8 cellular contexts compared by ENCODE assay signal in the genomic region with DNA sequence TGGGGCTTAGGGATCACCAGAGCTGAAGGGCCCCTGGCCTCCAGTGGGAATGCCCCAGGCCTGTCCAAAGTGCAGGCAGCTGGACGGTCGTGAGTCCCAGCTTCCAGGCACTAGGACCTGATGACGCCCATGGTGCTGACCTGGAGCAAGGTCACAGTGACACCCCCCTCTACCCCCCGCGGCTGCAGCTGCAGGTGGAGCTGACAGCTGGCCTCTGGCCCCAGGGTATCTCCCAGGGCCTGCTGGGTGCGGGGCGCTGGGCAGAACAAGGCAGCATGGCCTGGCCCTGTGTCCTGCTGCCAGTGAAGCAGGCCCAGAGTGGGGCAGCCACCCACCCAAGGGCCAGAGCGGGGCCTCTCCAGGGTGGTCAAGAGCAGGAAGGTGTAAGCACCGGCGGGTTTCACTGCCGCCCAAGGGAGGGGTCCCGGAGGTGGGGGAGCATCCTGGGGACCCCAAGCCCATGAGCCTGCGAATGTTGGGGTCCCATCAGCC. TPM values are rescaled to one million over a fixed set of nuclear protein-coding genes. Genes with fewer than 3 reads are reported as not detected.
DNase-seq lines count a peak whose midpoint lies in the region; ATAC-seq, FAIRE-seq and TF ChIP-seq lines count a peak whose summit lies in the region.

No MANE protein-coding gene starts in this region.

- no peaks in the 10 kb centered on the region for H3K9me3 Mint-ChIP-seq in activated CD8-positive, alpha-beta T cell treated with anti-CD3 and anti-CD28 coated beads for 36 hours

- H3K27me3 Mint-ChIP-seq in activated CD8-positive, alpha-beta T cell treated with anti-CD3 and anti-CD28 coated beads for 36 hours: no peaks in the 10 kb centered on the region

- no peaks in the 10 kb centered on the region for H3K27me3 ChIP-seq in stomach smooth muscle (ENCODE audit: control insufficient read depth in 1 of 2, insufficient read depth in 2 of 2, low read length in 2 of 2)

- H3K27ac ChIP-seq in stomach smooth muscle (ENCODE audit: low read length): peak overlapping the region; percentile 86

- FAIRE-seq in H54 (lab: Jason Lieb, UNC): no peak

- no peak for TF ChIP-seq CTCF in activated CD8-positive, alpha-beta T cell treated with anti-CD3 and anti-CD28 coated beads for 36 hours (IDR thresholded peaks at IDR 0.05)

- H3K4me3 ChIP-seq in iPS-11a (ENCODE audit: low read depth, low read length) (peak overlapping the region; percentile 20), stomach smooth muscle (ENCODE audit: low read length in 2 of 2) (peak overlapping the region; percentile 79 to 82)

- no peak for TF ChIP-seq POLR2A in H54 (IDR thresholded peaks at IDR 0.05; ENCODE audit: low read depth, low read length)

- H3K27ac Mint-ChIP-seq in activated CD8-positive, alpha-beta T cell treated with anti-CD3 and anti-CD28 coated beads for 36 hours: no peak overlapping the region

- H3K36me3 Mint-ChIP-seq in activated CD8-positive, alpha-beta T cell treated with anti-CD3 and anti-CD28 coated beads for 36 hours (ENCODE audit: low read depth): peaks cover 4% of the 10 kb centered on the region

- intact Hi-C loops in activated CD8-positive, alpha-beta T cell treated with anti-CD3 and anti-CD28 coated beads for 36 hours (cut with micrococcal nuclease): no loop called here

- DNase-seq in DMS53 (lab: John Stamatoyannopoulos, UW) (peak; percentile 85), DMS53 treated with DMSO at 0.1 percent for 48 hours (lab: John Stamatoyannopoulos, UW; ENCODE audit: unreplicated experiment) (no peak), H54 (ENCODE audit: insufficient read length, low spot score) (no peak)
- DNase-seq in activated CD8-positive, alpha-beta T cell treated with anti-CD3 and anti-CD28 coated beads for 36 hours: no peak

- no peaks in the 10 kb centered on the region for H3K9me3 ChIP-seq in stomach smooth muscle (ENCODE audit: control insufficient read depth in 2 of 2, low read length in 2 of 2)

- ATAC-seq in activated CD8-positive, alpha-beta T cell treated with anti-CD3 and anti-CD28 coated beads for 36 hours: no peak
- ATAC-seq in HG03520 (IDR thresholded peaks at IDR 0.05; ENCODE audit: unreplicated experiment) (no peak), GM21529 (IDR thresholded peaks at IDR 0.05; ENCODE audit: unreplicated experiment) (no peak)

- POLR2A ChIA-PET in activated CD8-positive, alpha-beta T cell treated with anti-CD3 and anti-CD28 coated beads for 36 hours (lab: Charles Lee): interaction anchor here (1.6 to 7.4 kb wide), 3 partner anchors 11 to 34 kb away, joined by 5 to 45 read pairs (median 6); a partner anchor contains a TSS

- CTCF ChIA-PET in activated CD8-positive, alpha-beta T cell treated with anti-CD3 and anti-CD28 coated beads for 36 hours (lab: Charles Lee): interaction anchor here (0.7 to 1.2 kb wide), 2 partner anchors 167 to 171 kb away, joined by 3 to 5 read pairs; no protein-coding TSS in a partner anchor

- peaks cover 6 to 14% of the 10 kb centered on the region in 2 donors for H3K36me3 ChIP-seq in stomach smooth muscle (ENCODE audit: control insufficient read depth in 2 of 2, insufficient read depth in 2 of 2, low read length in 2 of 2)

- peak overlapping the region; percentile 92 to 93 for H3K9ac ChIP-seq in stomach smooth muscle (ENCODE audit: low read length in 2 of 2)

- peaks cover 52% of the 10 kb centered on the region for H3K4me1 ChIP-seq in stomach smooth muscle (ENCODE audit: control insufficient read depth, insufficient read depth, low read length)

- peaks cover 13% of the 10 kb centered on the region for H3K4me1 Mint-ChIP-seq in activated CD8-positive, alpha-beta T cell treated with anti-CD3 and anti-CD28 coated beads for 36 hours (ENCODE audit: low read depth)

- H3K4me3 Mint-ChIP-seq in activated CD8-positive, alpha-beta T cell treated with anti-CD3 and anti-CD28 coated beads for 36 hours: peak overlapping the region; percentile 81

RNA-seq across cellular contexts. Expression of a gene that starts 0.6 kb away (rescaled TPM):
- total RNA-seq in activated CD8-positive, alpha-beta T cell treated with anti-CD3 and anti-CD28 coated beads for 36 hours: 100 to 1,000 TPM; 129 to 138 TPM

RNA-seq across cellular contexts. Expression of a gene that starts 7.8 kb away (rescaled TPM):
- total RNA-seq in activated CD8-positive, alpha-beta T cell treated with anti-CD3 and anti-CD28 coated beads for 36 hours: 100 to 1,000 TPM; 105 to 109 TPM

RNA-seq across cellular contexts. Expression of a gene that starts 28.1 kb away (rescaled TPM):
- under 1 TPM; 0.09 to 0.11 TPM for total RNA-seq in activated CD8-positive, alpha-beta T cell treated with anti-CD3 and anti-CD28 coated beads for 36 hours

RNA-seq across cellular contexts. Expression of a gene that starts 34.4 kb away (rescaled TPM):
- total RNA-seq in activated CD8-positive, alpha-beta T cell treated with anti-CD3 and anti-CD28 coated beads for 36 hours: 10 to 100 TPM; 12.4 to 13.0 TPM
